In genomic region chr2:177245010-177245422, GRCh38 we compare ENCODE assay signal across 9 cellular contexts. TPM values are rescaled to one million over a fixed set of nuclear protein-coding genes. Genes with fewer than 3 reads are reported as not detected.
DNase-seq lines count a peak whose midpoint lies in the region; ATAC-seq, FAIRE-seq and TF ChIP-seq lines count a peak whose summit lies in the region.
"Had no signal": no experiment of that assay in that cellular context is flagged by ENCODE, and none has a peak within 500 bp of the region (broad histone marks: within the 10 kb centered on the region; RNA-seq: fewer than 3 reads in every experiment).

No MANE protein-coding gene starts in this region.

- DNase-seq in AG10803 (ENCODE audit: low read depth) (peak; percentile 91), GM12878 (ENCODE audit: low read depth, low spot score) (no peak), mucosa of descending colon (no peak), GM13976 (ENCODE audit: low spot score) (no peak), lower leg skin (ENCODE audit: low spot score in 2 of 2) (no peak), MM.1S (no peak)
- DNase-seq: NCI-H774 had no signal

- H3K4me2 ChIP-seq in GM12878 (ENCODE audit: control insufficient read depth, insufficient read depth) (no peak overlapping the region), MM.1S (ENCODE audit: low read depth, low read length) (no peak overlapping the region)

- no peak for TF ChIP-seq POLR2A in GM12878 (IDR thresholded peaks at IDR 0.05; ENCODE audit: low read depth, low read length)
- no peak for TF ChIP-seq POLR2A in lower leg skin (IDR thresholded peaks at IDR 0.05)

- H3F3A ChIP-seq in MM.1S (ENCODE audit: insufficient read depth, low read length) = no peaks in the 10 kb centered on the region

- in situ Hi-C loops in GM12878 (cut with MboI) (no loop called here), GM13976 (cut with MboI; ENCODE audit: low sequenced_read_pairs, unreplicated experiment) (no loop called here)

- H3K79me2 ChIP-seq in GM12878 (ENCODE audit: control insufficient read depth, insufficient read depth, low read length) (peaks cover 81% of the 10 kb centered on the region), MM.1S (ENCODE audit: low read length) (peaks cover 95% of the 10 kb centered on the region)

- H3K27me3 ChIP-seq in HUES48 (ENCODE audit: control insufficient read depth, insufficient read depth, low read length) (no peaks in the 10 kb centered on the region), GM12878 (replicated peaks in 1 of 2; ENCODE audit: control insufficient read depth in 2 of 2, insufficient read depth in 2 of 2, low read length in 1 of 2) (no peaks in the 10 kb centered on the region), MM.1S (replicated peaks; ENCODE audit: insufficient read depth, low read length) (no peaks in the 10 kb centered on the region)

- RAD21 ChIA-PET in GM12878 (lab: Charles Lee; ENCODE audit: unreplicated experiment) = no interaction called here

- peaks cover 7% of the 10 kb centered on the region for H4K20me1 ChIP-seq in GM12878 (ENCODE audit: control insufficient read depth, insufficient read depth)
- peaks cover 4% of the 10 kb centered on the region; the same call in 1 of the 2 replicates for H4K20me1 ChIP-seq in MM.1S (ENCODE audit: insufficient read depth, low read length)

- H2AFZ ChIP-seq in GM12878 (ENCODE audit: control insufficient read depth, low read depth, low read length) (no peak overlapping the region), MM.1S (ENCODE audit: low read length) (no peak overlapping the region)

- FAIRE-seq in GM12878 (lab: Jason Lieb, UNC) = no peak

- H3K9me2 ChIP-seq in MM.1S (replicated peaks; ENCODE audit: insufficient read depth, low read length) = no peaks in the 10 kb centered on the region

- H3K36me3 ChIP-seq in HUES48 (ENCODE audit: control insufficient read depth, insufficient read depth, low read length) = no peaks in the 10 kb centered on the region
- no peaks in the 10 kb centered on the region; a peak in 3 of 4 replicates for H3K36me3 ChIP-seq in GM12878 (ENCODE audit: control insufficient read depth in 2 of 2, insufficient read depth in 2 of 2, low read length in 1 of 2)
- H3K36me3 ChIP-seq in mucosa of descending colon (ENCODE audit: low read depth) = no peaks in the 10 kb centered on the region
- H3K36me3 ChIP-seq in MM.1S (replicated peaks; ENCODE audit: insufficient read depth, low read length) = no peaks in the 10 kb centered on the region

- TF ChIP-seq EP300 in GM12878 (IDR thresholded peaks at IDR 0.05; ENCODE audit: borderline replicate concordance in 1 of 2, control insufficient read depth in 1 of 2, low read depth in 2 of 2, low read length in 2 of 2) = no peak

- BruUV-seq in GM12878 (replicated peaks; lab: Mats Ljungman, UMichigan) = no TSS peak

- peak overlapping the region; percentile 87 for H3K27ac ChIP-seq in HUES48 (ENCODE audit: low read depth, low read length)
- H3K27ac ChIP-seq in GM12878 (ENCODE audit: control insufficient read depth, insufficient read depth) = no peak overlapping the region
- no peak overlapping the region for H3K27ac ChIP-seq in MM.1S (ENCODE audit: low read length)

- SMC1A ChIA-PET in GM12878 (lab: Charles Lee; ENCODE audit: uncharacterized antibody, unreplicated experiment) = no interaction called here

- intact Hi-C loops in GM12878 (cut with micrococcal nuclease; ENCODE audit: unreplicated experiment) (no loop called here), mucosa of descending colon (cut with DNase I, micrococcal nuclease) (no loop called here), lower leg skin (cut with DNase I; ENCODE audit: low total_unique reads) (no loop called here)

- H3K4me1 ChIP-seq in HUES48 (ENCODE audit: control insufficient read depth, insufficient read depth, low read length) (peaks cover 48% of the 10 kb centered on the region), GM12878 (ENCODE audit: control insufficient read depth, insufficient read depth, low read length) (peaks cover 17% of the 10 kb centered on the region), mucosa of descending colon (ENCODE audit: low read depth) (peaks cover 69% of the 10 kb centered on the region), MM.1S (ENCODE audit: low read length) (peaks cover 24% of the 10 kb centered on the region)

- CTCF ChIA-PET in GM12878 (lab: Yijun Ruan, JAX) = interaction anchor here (0.6 kb wide), 1 partner anchor 8 kb away, joined by 3 read pairs; no protein-coding TSS in a partner anchor

- 95% methylated on average over 4 of the region's 4 CpGs for WGBS in GM12878 (ENCODE audit: insufficient coverage, insufficient replicate concordance, low lambda C conversion rate, missing lambda C conversion rate)
- 14 to 16% methylated on average over 4 of the region's 4 CpGs for WGBS in lower leg skin, 2 donors

- TF ChIP-seq CTCF in AG10803 (conservative IDR thresholded peaks at IDR 0.05; ENCODE audit: low read length) (no peak), GM12878 (IDR thresholded peaks at IDR 0.05 in 2 of 3, conservative IDR thresholded peaks at IDR 0.05 in 1 of 3; ENCODE audit: control insufficient read depth in 2 of 3, extremely low read depth in 1 of 3, insufficient read depth in 1 of 3, low read depth in 3 of 3, low read length in 3 of 3) (no peak), mucosa of descending colon (IDR thresholded peaks at IDR 0.05) (no peak), GM13976 (IDR thresholded peaks at IDR 0.05; ENCODE audit: borderline replicate concordance, control extremely low read depth, extremely low read depth, insufficient read depth, missing control alignments) (no peak), lower leg skin (IDR thresholded peaks at IDR 0.05) (no peak), MM.1S (IDR thresholded peaks at IDR 0.05; ENCODE audit: low read length) (no peak)

- ATAC-seq in GM12878 (no peak), mucosa of descending colon (peak; percentile 60), HG02798 (IDR thresholded peaks at IDR 0.05; ENCODE audit: poor library complexity, unreplicated experiment) (no peak)

- no peak for TF ChIP-seq RAD21 in GM12878 (IDR thresholded peaks at IDR 0.05; ENCODE audit: insufficient read depth, low read depth, low read length)

- POLR2A ChIA-PET in GM12878 (lab: Charles Lee) = interaction anchor here (0.5 to 1.2 kb wide), 3 partner anchors 20 to 50 kb away, joined by 3 read pairs; partner anchors contain the start of gene NFE2L2

- H3K4me3 ChIP-seq in AG10803 (ENCODE audit: low read length) (no peak overlapping the region), HUES48 (ENCODE audit: low read depth, low read length) (no peak overlapping the region), GM12878 (no peak overlapping the region), mucosa of descending colon (no peak overlapping the region), lower leg skin (ENCODE audit: low read depth, poor library complexity, severe bottlenecking) (no peak overlapping the region), MM.1S (ENCODE audit: low read length) (no peak overlapping the region)

- H3K9ac ChIP-seq in HUES48 (ENCODE audit: low read depth, low read length) (no peak overlapping the region), GM12878 (ENCODE audit: control insufficient read depth, insufficient read depth, low read length) (no peak overlapping the region), MM.1S (ENCODE audit: low read length) (no peak overlapping the region)

- H3K9me3 ChIP-seq in HUES48 (ENCODE audit: control insufficient read depth, insufficient read depth, low read length) (no peaks in the 10 kb centered on the region), GM12878 (replicated peaks; ENCODE audit: control insufficient read depth, insufficient read depth, low read length) (no peaks in the 10 kb centered on the region), mucosa of descending colon (no peaks in the 10 kb centered on the region), MM.1S (replicated peaks; ENCODE audit: insufficient read depth, low read length) (no peaks in the 10 kb centered on the region)

TF ChIP-seq in GM12878, 131 proteins besides CTCF, POLR2A, EP300 and RAD21 (continues in another document):
- no peak for TF ChIP-seq SREBF2 (IDR thresholded peaks at IDR 0.05; ENCODE audit: low read length)

RNA-seq across cellular contexts. Expression of gene NFE2L2, which starts 19.5 kb away (rescaled TPM):
- 84.1 and 88.2 TPM in 2 replicates for total RNA-seq in GM12878 (2013; cell fraction: nucleolus; rRNA removed)
- total RNA-seq in GM12878 (2014; rRNA removed) (24.7 and 25.6 TPM in 2 replicates), GM12878 (2014; rRNA removed; fragmentation: Illumina TruSeq; extraction: Trizol) (37.9 and 40.8 TPM in 2 replicates), GM12878 (2021) (33.3 and 34.6 TPM in 2 replicates), mucosa of descending colon (100 to 1,000 TPM in 1 of 3 donors, 10 to 100 TPM in 2; 84.3 to 105 (median 99.1) TPM), lower leg skin (100 to 1,000 TPM; 120 to 156 (median 128) TPM)
- 16.9 TPM for polyA plus RNA-seq in GM12878 (2011; ENCODE audit: low read depth)
- polyA plus RNA-seq in GM12878 (2011; rRNA removed) (69.8 and 74.4 TPM in 2 replicates), GM12878 (2014; fragmentation: Illumina TruSeq; extraction: Trizol) (53.8 and 62.5 TPM in 2 replicates), GM12878 (2014; fragmentation: Nextera tagmentation; extraction: Ambion mirVana) (10 to 100 TPM; 18.4 to 26.6 TPM), GM12878 (2014; rRNA removed) (23.2 and 28.7 TPM in 2 replicates), GM12878 (2016; fragmentation: Nextera tagmentation; extraction: Ambion mirVana) (10 to 100 TPM; 41.1 to 43.9 TPM)
- polyA plus RNA-seq in GM12878 (2011; cell fraction: cytosol; rRNA removed) = 42.8 and 43.2 TPM in 2 replicates
- 42.6 and 56.3 TPM in 2 replicates for polyA plus RNA-seq in GM12878 (2011; cell fraction: nucleus; rRNA removed)
- polyA plus RNA-seq in GM12878 (2012) = 19.1 and 28.9 TPM in 2 replicates
- 60.6 and 80.9 TPM in 2 replicates for polyA minus RNA-seq in GM12878 (2011; rRNA and poly(A)+ RNA removed)
- polyA minus RNA-seq in GM12878 (2011; cell fraction: cytosol; rRNA and poly(A)+ RNA removed) = 21.4 and 27.0 TPM in 2 replicates
- 28.7 and 37.0 TPM in 2 replicates for polyA minus RNA-seq in GM12878 (2011; cell fraction: nucleus; rRNA and poly(A)+ RNA removed)

RNA-seq across cellular contexts. Expression of gene HNRNPA3, which starts 32.4 kb away (rescaled TPM):
- total RNA-seq in GM12878 (2013; cell fraction: nucleolus; rRNA removed) = 156 and 159 TPM in 2 replicates
- total RNA-seq in GM12878 (2014; rRNA removed) (38.3 and 40.4 TPM in 2 replicates), GM12878 (2014; rRNA removed; fragmentation: Illumina TruSeq; extraction: Trizol) (64.5 and 69.7 TPM in 2 replicates), GM12878 (2021) (267 and 271 TPM in 2 replicates), mucosa of descending colon (100 to 1,000 TPM; 133 to 169 (median 151) TPM), lower leg skin (10 to 100 TPM; 32.6 to 55.9 (median 47.4) TPM)
- polyA plus RNA-seq in GM12878 (2011; ENCODE audit: low read depth) = 136 TPM
- polyA plus RNA-seq in GM12878 (2011; rRNA removed) (191 and 282 TPM in 2 replicates), GM12878 (2014; fragmentation: Illumina TruSeq; extraction: Trizol) (343 and 435 TPM in 2 replicates), GM12878 (2014; fragmentation: Nextera tagmentation; extraction: Ambion mirVana) (100 to 1,000 TPM; 221 to 285 TPM), GM12878 (2014; rRNA removed) (293 and 302 TPM in 2 replicates), GM12878 (2016; fragmentation: Nextera tagmentation; extraction: Ambion mirVana) (100 to 1,000 TPM; 135 to 141 TPM)
- 65.8 TPM in 2 replicates for polyA plus RNA-seq in GM12878 (2011; cell fraction: cytosol; rRNA removed)
- polyA plus RNA-seq in GM12878 (2011; cell fraction: nucleus; rRNA removed) = 99.4 and 152 TPM in 2 replicates
- polyA plus RNA-seq in GM12878 (2012) = 279 and 381 TPM in 2 replicates
- polyA minus RNA-seq in GM12878 (2011; rRNA and poly(A)+ RNA removed) = 25.9 and 39.1 TPM in 2 replicates
- polyA minus RNA-seq in GM12878 (2011; cell fraction: cytosol; rRNA and poly(A)+ RNA removed) = 29.8 and 31.5 TPM in 2 replicates
- 37.6 and 51.6 TPM in 2 replicates for polyA minus RNA-seq in GM12878 (2011; cell fraction: nucleus; rRNA and poly(A)+ RNA removed)
